In genomic region chr17:18542234-18542633, GRCh38 we compare ENCODE assay signal across 6 cellular contexts.
A peak's percentile ranks its signal among the peaks of the same experiment; 100 is the strongest.
DNase-seq lines count a peak whose midpoint lies in the region; ATAC-seq and TF ChIP-seq lines count a peak whose summit lies in the region.
"Not testable (repeated sequence)": the region's sequence is repeated elsewhere in the genome, so short reads cannot be mapped to it uniquely, and the experiment has no call there.

No MANE protein-coding gene starts in this region.

- not testable (repeated sequence) for H3K4me3 ChIP-seq in RWPE2 (ENCODE audit: severe bottlenecking); epithelial cell of esophagus (ENCODE audit: low read length); gastroesophageal sphincter; right lobe of liver; gastrocnemius medialis

- H3K36me3 ChIP-seq in RWPE2 (ENCODE audit: low read depth); gastroesophageal sphincter; right lobe of liver; gastrocnemius medialis: not testable (repeated sequence)

- WGBS in gastroesophageal sphincter (ENCODE audit: low coverage in 1 of 2), 2 donors = 20% methylated on average over 1 of the region's 5 CpGs; no CpG with 5 or more reads in 1 of the 2 donors
- 43% methylated on average over 4 of the region's 5 CpGs for WGBS in right lobe of liver (ENCODE audit: insufficient coverage, low coverage, low lambda C conversion rate, missing lambda C conversion rate)

- H3K4me1 ChIP-seq in RWPE2 (ENCODE audit: insufficient read depth, poor library complexity, severe bottlenecking); gastroesophageal sphincter; right lobe of liver; gastrocnemius medialis: not testable (repeated sequence)

- TF ChIP-seq EP300 in gastroesophageal sphincter (IDR thresholded peaks at IDR 0.05) = not testable (repeated sequence)

- not testable (repeated sequence) for TF ChIP-seq CTCF in RWPE2 (IDR thresholded peaks at IDR 0.05; ENCODE audit: poor library complexity, severe bottlenecking); epithelial cell of esophagus (IDR thresholded peaks at IDR 0.05; ENCODE audit: insufficient read depth, low read depth, low read length, missing control alignments); gastroesophageal sphincter (IDR thresholded peaks at IDR 0.05); right lobe of liver (IDR thresholded peaks at IDR 0.05); gastrocnemius medialis (IDR thresholded peaks at IDR 0.05 in 4 of 5, conservative IDR thresholded peaks at IDR 0.05 in 1 of 5)

- in situ Hi-C loops in gastrocnemius medialis (cut with MboI; ENCODE audit: low sequenced_read_pairs in 4 of 4) = not testable (repeated sequence)

- not testable (repeated sequence) for H3K27me3 ChIP-seq in RWPE2 (ENCODE audit: insufficient read depth, poor library complexity, severe bottlenecking); gastroesophageal sphincter; right lobe of liver; gastrocnemius medialis

- H3K9me3 ChIP-seq in RWPE2 (ENCODE audit: severe bottlenecking); gastroesophageal sphincter; right lobe of liver; gastrocnemius medialis: not testable (repeated sequence)

- not testable (repeated sequence) for TF ChIP-seq POLR2A in gastroesophageal sphincter (IDR thresholded peaks at IDR 0.05); right lobe of liver (IDR thresholded peaks at IDR 0.05); gastrocnemius medialis (IDR thresholded peaks at IDR 0.05)

- intact Hi-C loops in left ventricle myocardium superior (cut with micrococcal nuclease); right lobe of liver (cut with DNase I); gastrocnemius medialis (cut with DNase I; ENCODE audit: low total_unique reads): not testable (repeated sequence)

- peak; percentile 94 for ATAC-seq in RWPE2 (ENCODE audit: low read depth)
- peak; percentile 75 for ATAC-seq in gastroesophageal sphincter
- peak; percentile 89 for ATAC-seq in left ventricle myocardium superior
- ATAC-seq in right lobe of liver = peak; percentile 75 to 85 (median 83)
- peak; percentile 93 to 95 for ATAC-seq in gastrocnemius medialis

- DNase-seq in RWPE2 (ENCODE audit: low spot score); left ventricle myocardium superior; right lobe of liver: not testable (repeated sequence)
- DNase-seq in epithelial cell of esophagus (ENCODE audit: low read depth) (peak; percentile 47), gastrocnemius medialis (peak in 1 of 2 donors; percentile 14)

- H3K27ac ChIP-seq in RWPE2 (ENCODE audit: poor library complexity, severe bottlenecking); gastroesophageal sphincter; right lobe of liver; gastrocnemius medialis: not testable (repeated sequence)
